19 cellular contexts compared by ENCODE assay signal in the genomic region with DNA sequence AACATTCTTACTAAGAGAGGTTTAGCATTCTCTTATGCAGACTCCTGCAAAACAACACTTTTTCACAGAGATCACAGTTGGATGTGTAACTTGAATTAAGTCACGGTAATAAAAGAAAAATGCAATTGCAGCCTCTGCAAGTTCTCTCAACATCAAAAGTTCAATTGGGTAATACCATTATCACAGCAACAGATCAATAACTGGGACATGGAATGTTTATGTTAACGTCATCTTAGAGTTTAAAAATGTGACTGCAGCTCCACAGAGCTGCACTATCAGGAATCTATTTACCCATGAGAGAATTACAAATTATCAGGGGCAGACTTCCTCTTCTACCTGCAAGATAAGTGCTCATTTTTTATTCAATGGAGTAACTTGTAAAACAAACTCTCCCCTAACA.
"Had no signal": no experiment of that assay in that cellular context is flagged by ENCODE, and none has a peak within 500 bp of the region (broad histone marks: within the 10 kb centered on the region; RNA-seq: fewer than 3 reads in every experiment).

No MANE protein-coding gene starts in this region.

- H3K9me3 Mint-ChIP-seq: mesothelial cell of epicardium, naive B cell had no signal

- DNase-seq: dermis blood vessel endothelial cell; dorsolateral prefrontal cortex; effector CD4-positive, alpha-beta T cell; effector memory CD4-positive, alpha-beta T cell; esophagus squamous epithelium; foreskin melanocyte; gastrocnemius medialis; glutamatergic neuron; head of caudate nucleus; heart right ventricle; hippocampal formation; left cardiac atrium; left ventricle myocardium inferior; lower lobe of right lung; mesenchymal stem cell; mucosa of descending colon; naive B cell had no signal

- H3K27me3 ChIP-seq: dorsolateral prefrontal cortex, esophagus squamous epithelium, gastrocnemius medialis, heart right ventricle had no signal

- H3K4me3 ChIP-seq: coronary artery, dorsolateral prefrontal cortex, esophagus squamous epithelium, gastrocnemius medialis, heart right ventricle, left ventricle myocardium inferior, lower lobe of right lung, mucosa of descending colon had no signal

- H3K4me1 Mint-ChIP-seq: naive B cell had no signal

- H3K4me3 Mint-ChIP-seq: mesothelial cell of epicardium, naive B cell had no signal

- H3K36me3 ChIP-seq: gastrocnemius medialis, left ventricle myocardium inferior, lower lobe of right lung had no signal

- H3K36me3 Mint-ChIP-seq: mesothelial cell of epicardium, naive B cell had no signal

- H3K9me3 ChIP-seq: esophagus squamous epithelium, gastrocnemius medialis, heart right ventricle, left ventricle myocardium inferior, lower lobe of right lung, mucosa of descending colon had no signal

- H3K27ac Mint-ChIP-seq: mesothelial cell of epicardium, naive B cell had no signal

- ATAC-seq: gastrocnemius medialis, heart right ventricle, left cardiac atrium, lower lobe of right lung, mucosa of descending colon had no signal

- H3K27ac ChIP-seq: coronary artery, dorsolateral prefrontal cortex, esophagus squamous epithelium, gastrocnemius medialis, heart right ventricle, left ventricle myocardium inferior, lower lobe of right lung had no signal
